Comparison of ENCODE assay signal across 8 cellular contexts in genomic region chr16:77190478-77191258, GRCh38. TPM values are rescaled to one million over a fixed set of nuclear protein-coding genes. Genes with fewer than 3 reads are reported as not detected.
DNase-seq lines count a peak whose midpoint lies in the region; ATAC-seq and TF ChIP-seq lines count a peak whose summit lies in the region.

Gene MON1B, plus strand, starts transcription at chr16:77191190. Its CDS starts 296 bp downstream, at chr16:77191486.

- peak within 1 kb of the TSS; percentile 55 for H3K9ac ChIP-seq in smooth muscle cell (ENCODE audit: low read depth)

- H3K4me2 ChIP-seq in smooth muscle cell: peak within 1 kb of the TSS; percentile 90

- DNase-seq in AG04450 (ENCODE audit: low read depth, low spot score) (peak; percentile 96), NCI-H226 (peak; percentile 99), WTC11 (ENCODE audit: low spot score) (peak; percentile 95), cardiac fibroblast (ENCODE audit: low read depth in 2 of 2) (peak; percentile 99), iPS-NIHi7 (ENCODE audit: extremely low spot score) (peak; percentile 99), smooth muscle cell (lab: John Stamatoyannopoulos, UW; ENCODE audit: unreplicated experiment) (peak; percentile 80)

- peak within 1 kb of the TSS; percentile 94 for H3K4me3 Mint-ChIP-seq in WTC11

- peak within 1 kb of the TSS; percentile 96 for H3K27ac ChIP-seq in AG04450 (ENCODE audit: low read depth, low read length)
- peak within 1 kb of the TSS; percentile 63 for H3K27ac ChIP-seq in smooth muscle cell (ENCODE audit: low read depth)

- ATAC-seq in GM18909 (IDR thresholded peaks at IDR 0.05; ENCODE audit: poor library complexity, unreplicated experiment) (peak; percentile 96), HG03175 (IDR thresholded peaks at IDR 0.05; ENCODE audit: unreplicated experiment) (peak; percentile 97), WTC11 (peak; percentile 98)

- WGBS in smooth muscle cell (ENCODE audit: low lambda C conversion rate): under 1% methylated on average over 63 of the region's 63 CpGs

- no peaks in the 10 kb centered on the region for H3K36me3 ChIP-seq in smooth muscle cell (ENCODE audit: low read depth)

- peak within 1 kb of the TSS; percentile 99 for H3K27ac Mint-ChIP-seq in WTC11

- peaks cover 2% of the 10 kb centered on the region for H3K27me3 ChIP-seq in AG04450 (ENCODE audit: control insufficient read depth, insufficient read depth, low read length)
- H3K27me3 ChIP-seq in smooth muscle cell (ENCODE audit: low read depth): peaks cover 4% of the 10 kb centered on the region

- peak within 1 kb of the TSS; percentile 96 for H2AFZ ChIP-seq in smooth muscle cell (ENCODE audit: low read depth)

- 0 out of 2 replicates have a peak, but pooled peaks have one; percentile 20 for TF ChIP-seq CTCF in AG04450 (IDR thresholded peaks at IDR 0.05; ENCODE audit: low read depth, low read length)
- no peak for TF ChIP-seq CTCF in WTC11 (IDR thresholded peaks at IDR 0.05)
- peak; percentile 1 for TF ChIP-seq CTCF in cardiac fibroblast (IDR thresholded peaks at IDR 0.05; ENCODE audit: low read depth, low read length)
- TF ChIP-seq CTCF in smooth muscle cell (IDR thresholded peaks at IDR 0.05; ENCODE audit: borderline replicate concordance, insufficient read depth, poor library complexity, severe bottlenecking): no peak

- H3K4me3 ChIP-seq in AG04450 (ENCODE audit: low read depth, low read length): peak within 1 kb of the TSS; percentile 95
- H3K4me3 ChIP-seq in cardiac fibroblast (replicated peaks in 1 of 2; ENCODE audit: low read depth in 2 of 2, low read length in 2 of 2): peak within 1 kb of the TSS; percentile 95 to 98
- H3K4me3 ChIP-seq in smooth muscle cell: peak within 1 kb of the TSS; percentile 68

- peaks cover 5% of the 10 kb centered on the region; the same call in 1 of the 2 replicates for H3K9me3 ChIP-seq in AG04450 (ENCODE audit: control insufficient read depth, insufficient read depth, low read length)
- H3K9me3 ChIP-seq in smooth muscle cell (replicated peaks; ENCODE audit: low read depth): no peaks in the 10 kb centered on the region

- no peaks in the 10 kb centered on the region for H3K9me3 Mint-ChIP-seq in WTC11

- peaks cover 10% of the 10 kb centered on the region for H3K4me1 ChIP-seq in smooth muscle cell (ENCODE audit: low read depth)

- peaks cover 5% of the 10 kb centered on the region; the same call in 1 of the 2 replicates for H3K36me3 Mint-ChIP-seq in WTC11

- H3K79me2 ChIP-seq in smooth muscle cell (ENCODE audit: low read depth): peaks cover 19% of the 10 kb centered on the region

- CTCF ChIA-PET in AG04450 (lab: Charles Lee) (interaction anchor here (0.7 to 1.0 kb wide), 2 partner anchors 19 to 534 kb away, joined by 3 to 4 read pairs; no protein-coding TSS in a partner anchor), WTC11 (lab: Charles Lee) (no interaction called here)

- no peaks in the 10 kb centered on the region for H3K27me3 Mint-ChIP-seq in WTC11 (ENCODE audit: low read depth)

- H3F3A ChIP-seq in smooth muscle cell (ENCODE audit: low read depth): peaks cover 9% of the 10 kb centered on the region

- no peaks in the 10 kb centered on the region for H4K20me1 ChIP-seq in smooth muscle cell (ENCODE audit: low read depth)

- POLR2A ChIA-PET in AG04450 (lab: Yijun Ruan, JAX): no interaction called here
- POLR2A ChIA-PET in WTC11 (lab: Charles Lee): interaction anchor here (1.2 kb wide), 1 partner anchor 22 kb away, joined by 5 read pairs; no protein-coding TSS in a partner anchor

- H3K4me1 Mint-ChIP-seq in WTC11: peaks cover 20% of the 10 kb centered on the region

TF ChIP-seq in WTC11, 78 proteins besides CTCF, POLR2A, EP300 and RAD21 (continues in another document):
- TF ChIP-seq GABPB1 (CRISPR knock-in tag; IDR thresholded peaks at IDR 0.05) (peak; percentile 37; the same call in 1 of the 2 replicates), TEAD1 (CRISPR knock-in tag; IDR thresholded peaks at IDR 0.05) (0 out of 2 replicates have a peak, but pooled peaks have one; percentile 6), SP1 (CRISPR knock-in tag; conservative IDR thresholded peaks at IDR 0.05) (peak; percentile 51; the same call in 1 of the 2 replicates), MAX (CRISPR knock-in tag; IDR thresholded peaks at IDR 0.05) (peak; percentile 42; the same call in 1 of the 2 replicates), ETV6 (CRISPR knock-in tag; IDR thresholded peaks at IDR 0.05) (peak; percentile 62), JUN (CRISPR knock-in tag; IDR thresholded peaks at IDR 0.05) (0 out of 2 replicates have a peak, but pooled peaks have one; percentile 16), ZNF232 (CRISPR knock-in tag; IDR thresholded peaks at IDR 0.05) (0 out of 2 replicates have a peak, but pooled peaks have one; percentile 25), KAT7 (CRISPR knock-in tag; IDR thresholded peaks at IDR 0.05; ENCODE audit: borderline replicate concordance) (no peak; the same call in 1 of the 2 replicates), TCF7 (CRISPR knock-in tag; IDR thresholded peaks at IDR 0.05; ENCODE audit: low read depth) (no peak), ARID4B (CRISPR knock-in tag; IDR thresholded peaks at IDR 0.05; ENCODE audit: borderline replicate concordance) (peak; percentile 11; the same call in 1 of the 2 replicates), FOXP4 (CRISPR knock-in tag; IDR thresholded peaks at IDR 0.05) (0 out of 2 replicates have a peak, but pooled peaks have one; percentile 23), USF1 (CRISPR knock-in tag; IDR thresholded peaks at IDR 0.05) (0 out of 2 replicates have a peak, but pooled peaks have one; percentile 1)

RNA-seq across cellular contexts. Expression of gene MON1B, which starts in this region (rescaled TPM):
- polyA plus RNA-seq in AG04450 (2011; rRNA removed) (10.9 and 14.4 TPM in 2 replicates), smooth muscle cell (16.2 and 20.9 TPM in 2 replicates)
- 10.8 and 13.9 TPM in 2 replicates for polyA minus RNA-seq in AG04450 (2011; rRNA and poly(A)+ RNA removed)
- total RNA-seq in WTC11 (2021) (44.7 to 49.1 TPM (median 45.2 TPM) in 3 replicates), smooth muscle cell (8.0 and 9.3 TPM in 2 replicates)

Comparison
In these comparisons a context has a peak if more than half of its experiments do, and no peak if none do; other contexts are left out.
1. Peak in every context shown above with its lines: DNase-seq, ATAC-seq, H3K4me3 ChIP-seq and H3K27ac ChIP-seq.
2. CTCF ChIP-seq: peak in AG04450 (single experiment) and cardiac fibroblast (single experiment); none in WTC11 (single experiment) and smooth muscle cell (single experiment).